In genomic region chr1:47678464-47678980, GRCh38 we compare ENCODE assay signal across 1 cellular context.
TF ChIP-seq lines count a peak whose summit lies in the region.

No MANE protein-coding gene starts in this region.

TF ChIP-seq in GM23338, 12 proteins besides CTCF, POLR2A, EP300 and RAD21:
- TF ChIP-seq, protein P1, sequence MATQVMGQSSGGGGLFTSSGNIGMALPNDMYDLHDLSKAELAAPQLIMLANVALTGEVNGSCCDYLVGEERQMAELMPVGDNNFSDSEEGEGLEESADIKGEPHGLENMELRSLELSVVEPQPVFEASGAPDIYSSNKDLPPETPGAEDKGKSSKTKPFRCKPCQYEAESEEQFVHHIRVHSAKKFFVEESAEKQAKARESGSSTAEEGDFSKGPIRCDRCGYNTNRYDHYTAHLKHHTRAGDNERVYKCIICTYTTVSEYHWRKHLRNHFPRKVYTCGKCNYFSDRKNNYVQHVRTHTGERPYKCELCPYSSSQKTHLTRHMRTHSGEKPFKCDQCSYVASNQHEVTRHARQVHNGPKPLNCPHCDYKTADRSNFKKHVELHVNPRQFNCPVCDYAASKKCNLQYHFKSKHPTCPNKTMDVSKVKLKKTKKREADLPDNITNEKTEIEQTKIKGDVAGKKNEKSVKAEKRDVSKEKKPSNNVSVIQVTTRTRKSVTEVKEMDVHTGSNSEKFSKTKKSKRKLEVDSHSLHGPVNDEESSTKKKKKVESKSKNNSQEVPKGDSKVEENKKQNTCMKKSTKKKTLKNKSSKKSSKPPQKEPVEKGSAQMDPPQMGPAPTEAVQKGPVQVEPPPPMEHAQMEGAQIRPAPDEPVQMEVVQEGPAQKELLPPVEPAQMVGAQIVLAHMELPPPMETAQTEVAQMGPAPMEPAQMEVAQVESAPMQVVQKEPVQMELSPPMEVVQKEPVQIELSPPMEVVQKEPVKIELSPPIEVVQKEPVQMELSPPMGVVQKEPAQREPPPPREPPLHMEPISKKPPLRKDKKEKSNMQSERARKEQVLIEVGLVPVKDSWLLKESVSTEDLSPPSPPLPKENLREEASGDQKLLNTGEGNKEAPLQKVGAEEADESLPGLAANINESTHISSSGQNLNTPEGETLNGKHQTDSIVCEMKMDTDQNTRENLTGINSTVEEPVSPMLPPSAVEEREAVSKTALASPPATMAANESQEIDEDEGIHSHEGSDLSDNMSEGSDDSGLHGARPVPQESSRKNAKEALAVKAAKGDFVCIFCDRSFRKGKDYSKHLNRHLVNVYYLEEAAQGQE (IDR thresholded peaks at IDR 0.05; ENCODE audit: unreplicated experiment), result no peak
- TF ChIP-seq, protein P2, sequence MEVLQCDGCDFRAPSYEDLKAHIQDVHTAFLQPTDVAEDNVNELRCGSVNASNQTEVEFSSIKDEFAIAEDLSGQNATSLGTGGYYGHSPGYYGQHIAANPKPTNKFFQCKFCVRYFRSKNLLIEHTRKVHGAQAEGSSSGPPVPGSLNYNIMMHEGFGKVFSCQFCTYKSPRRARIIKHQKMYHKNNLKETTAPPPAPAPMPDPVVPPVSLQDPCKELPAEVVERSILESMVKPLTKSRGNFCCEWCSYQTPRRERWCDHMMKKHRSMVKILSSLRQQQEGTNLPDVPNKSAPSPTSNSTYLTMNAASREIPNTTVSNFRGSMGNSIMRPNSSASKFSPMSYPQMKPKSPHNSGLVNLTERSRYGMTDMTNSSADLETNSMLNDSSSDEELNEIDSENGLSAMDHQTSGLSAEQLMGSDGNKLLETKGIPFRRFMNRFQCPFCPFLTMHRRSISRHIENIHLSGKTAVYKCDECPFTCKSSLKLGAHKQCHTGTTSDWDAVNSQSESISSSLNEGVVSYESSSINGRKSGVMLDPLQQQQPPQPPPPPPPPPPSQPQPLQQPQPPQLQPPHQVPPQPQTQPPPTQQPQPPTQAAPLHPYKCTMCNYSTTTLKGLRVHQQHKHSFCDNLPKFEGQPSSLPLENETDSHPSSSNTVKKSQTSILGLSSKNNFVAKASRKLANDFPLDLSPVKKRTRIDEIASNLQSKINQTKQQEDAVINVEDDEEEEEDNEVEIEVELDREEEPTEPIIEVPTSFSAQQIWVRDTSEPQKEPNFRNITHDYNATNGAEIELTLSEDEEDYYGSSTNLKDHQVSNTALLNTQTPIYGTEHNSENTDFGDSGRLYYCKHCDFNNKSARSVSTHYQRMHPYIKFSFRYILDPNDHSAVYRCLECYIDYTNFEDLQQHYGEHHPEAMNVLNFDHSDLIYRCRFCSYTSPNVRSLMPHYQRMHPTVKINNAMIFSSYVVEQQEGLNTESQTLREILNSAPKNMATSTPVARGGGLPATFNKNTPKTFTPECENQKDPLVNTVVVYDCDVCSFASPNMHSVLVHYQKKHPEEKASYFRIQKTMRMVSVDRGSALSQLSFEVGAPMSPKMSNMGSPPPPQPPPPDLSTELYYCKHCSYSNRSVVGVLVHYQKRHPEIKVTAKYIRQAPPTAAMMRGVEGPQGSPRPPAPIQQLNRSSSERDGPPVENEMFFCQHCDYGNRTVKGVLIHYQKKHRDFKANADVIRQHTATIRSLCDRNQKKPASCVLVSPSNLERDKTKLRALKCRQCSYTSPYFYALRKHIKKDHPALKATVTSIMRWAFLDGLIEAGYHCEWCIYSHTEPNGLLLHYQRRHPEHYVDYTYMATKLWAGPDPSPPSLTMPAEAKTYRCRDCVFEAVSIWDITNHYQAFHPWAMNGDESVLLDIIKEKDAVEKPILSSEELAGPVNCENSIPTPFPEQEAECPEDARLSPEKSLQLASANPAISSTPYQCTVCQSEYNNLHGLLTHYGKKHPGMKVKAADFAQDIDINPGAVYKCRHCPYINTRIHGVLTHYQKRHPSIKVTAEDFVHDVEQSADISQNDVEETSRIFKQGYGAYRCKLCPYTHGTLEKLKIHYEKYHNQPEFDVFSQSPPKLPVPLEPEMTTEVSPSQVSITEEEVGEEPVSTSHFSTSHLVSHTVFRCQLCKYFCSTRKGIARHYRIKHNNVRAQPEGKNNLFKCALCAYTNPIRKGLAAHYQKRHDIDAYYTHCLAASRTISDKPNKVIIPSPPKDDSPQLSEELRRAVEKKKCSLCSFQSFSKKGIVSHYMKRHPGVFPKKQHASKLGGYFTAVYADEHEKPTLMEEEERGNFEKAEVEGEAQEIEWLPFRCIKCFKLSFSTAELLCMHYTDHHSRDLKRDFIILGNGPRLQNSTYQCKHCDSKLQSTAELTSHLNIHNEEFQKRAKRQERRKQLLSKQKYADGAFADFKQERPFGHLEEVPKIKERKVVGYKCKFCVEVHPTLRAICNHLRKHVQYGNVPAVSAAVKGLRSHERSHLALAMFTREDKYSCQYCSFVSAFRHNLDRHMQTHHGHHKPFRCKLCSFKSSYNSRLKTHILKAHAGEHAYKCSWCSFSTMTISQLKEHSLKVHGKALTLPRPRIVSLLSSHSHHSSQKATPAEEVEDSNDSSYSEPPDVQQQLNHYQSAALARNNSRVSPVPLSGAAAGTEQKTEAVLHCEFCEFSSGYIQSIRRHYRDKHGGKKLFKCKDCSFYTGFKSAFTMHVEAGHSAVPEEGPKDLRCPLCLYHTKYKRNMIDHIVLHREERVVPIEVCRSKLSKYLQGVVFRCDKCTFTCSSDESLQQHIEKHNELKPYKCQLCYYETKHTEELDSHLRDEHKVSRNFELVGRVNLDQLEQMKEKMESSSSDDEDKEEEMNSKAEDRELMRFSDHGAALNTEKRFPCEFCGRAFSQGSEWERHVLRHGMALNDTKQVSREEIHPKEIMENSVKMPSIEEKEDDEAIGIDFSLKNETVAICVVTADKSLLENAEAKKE (CRISPR knock-in tag; IDR thresholded peaks at IDR 0.05), result no peak
- TF ChIP-seq NANOG (IDR thresholded peaks at IDR 0.05; ENCODE audit: borderline replicate concordance), result no peak
- TF ChIP-seq JUNB (IDR thresholded peaks at IDR 0.05; ENCODE audit: unreplicated experiment), result no peak
- TF ChIP-seq EZH2 (IDR thresholded peaks at IDR 0.05; ENCODE audit: low read depth, unreplicated experiment), result no peak
- TF ChIP-seq EZH2phosphoT487 (IDR thresholded peaks at IDR 0.05; ENCODE audit: unreplicated experiment), result no peak
- TF ChIP-seq POLR2AphosphoS5 (IDR thresholded peaks at IDR 0.05; ENCODE audit: low read depth), result no peak
- no peak for TF ChIP-seq STAT1 (IDR thresholded peaks at IDR 0.05; ENCODE audit: unreplicated experiment)
- TF ChIP-seq CREB1 (CRISPR knock-in tag; IDR thresholded peaks at IDR 0.05; ENCODE audit: low read depth), result no peak
- TF ChIP-seq ETS1 (IDR thresholded peaks at IDR 0.05), result no peak
- TF ChIP-seq ZNF331 (CRISPR knock-in tag; IDR thresholded peaks at IDR 0.05; ENCODE audit: low read depth), result no peak
- TF ChIP-seq ZNF114 (CRISPR knock-in tag; IDR thresholded peaks at IDR 0.05), result no peak
